26 cellular contexts compared by ENCODE assay signal in the genomic region with DNA sequence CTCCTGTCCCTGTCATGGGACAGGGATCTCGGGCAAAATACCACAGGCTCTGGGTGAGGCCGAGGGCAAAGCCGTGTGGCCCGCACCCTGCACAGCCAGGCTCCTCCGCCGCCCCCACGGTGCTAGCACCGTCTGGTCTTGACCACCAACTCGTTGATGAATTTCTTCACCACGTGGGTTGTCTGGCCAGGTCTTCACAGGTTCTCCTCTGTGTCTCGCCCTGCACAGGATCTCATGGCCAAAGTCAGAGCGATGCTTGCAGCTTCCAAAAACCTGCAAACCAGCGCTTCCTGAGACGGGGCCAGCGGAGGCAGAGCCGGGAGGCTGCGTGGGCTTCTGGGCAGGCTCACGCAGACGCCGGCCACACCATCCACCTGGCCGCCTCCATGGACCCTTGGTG. TPM values are rescaled to one million over a fixed set of nuclear protein-coding genes. Genes with fewer than 3 reads are reported as not detected.
"Had no signal": no experiment of that assay in that cellular context is flagged by ENCODE, and none has a peak within 500 bp of the region (broad histone marks: within the 10 kb centered on the region; RNA-seq: fewer than 3 reads in every experiment).

No MANE protein-coding gene starts in this region.

- H3K27ac ChIP-seq: colonic mucosa, epithelial cell of prostate, esophagus squamous epithelium, gastrocnemius medialis, heart right ventricle, left lung, lower lobe of right lung had no signal

- H3K9me3 ChIP-seq: colonic mucosa, esophagus squamous epithelium, gastrocnemius medialis, heart right ventricle, left lung, lower lobe of right lung, mucosa of descending colon had no signal

- H3K4me3 ChIP-seq: colonic mucosa, esophagus squamous epithelium, gastrocnemius medialis, heart right ventricle, left lung, lower lobe of right lung, mucosa of descending colon had no signal

- H3K4me3 Mint-ChIP-seq: dendritic cell treated with granulocyte-macrophage colony-stimulating factor and Interleukin-4, amounts not matched to agents 40 ng/mL and 50 ng/mL, for 4 days; effector memory CD8-positive, alpha-beta T cell; endodermal cell; memory B cell; mesothelial cell of epicardium had no signal

- H3K27me3 ChIP-seq: colonic mucosa, esophagus squamous epithelium, gastrocnemius medialis, heart right ventricle, left lung had no signal

- H3K27ac Mint-ChIP-seq: dendritic cell treated with granulocyte-macrophage colony-stimulating factor and Interleukin-4, amounts not matched to agents 40 ng/mL and 50 ng/mL, for 4 days; endodermal cell; memory B cell; mesothelial cell of epicardium had no signal

- H3K4me1 ChIP-seq: colonic mucosa, gastrocnemius medialis had no signal

- H3K27me3 Mint-ChIP-seq: dendritic cell treated with granulocyte-macrophage colony-stimulating factor and Interleukin-4, amounts not matched to agents 40 ng/mL and 50 ng/mL, for 4 days; effector memory CD8-positive, alpha-beta T cell; memory B cell; naive B cell; naive thymus-derived CD8-positive, alpha-beta T cell had no signal

- ATAC-seq: effector memory CD8-positive, alpha-beta T cell; esophagus mucosa; gastrocnemius medialis; left cardiac atrium; left lung; left ventricle myocardium superior; lower lobe of right lung; mucosa of descending colon; naive thymus-derived CD8-positive, alpha-beta T cell had no signal

- DNase-seq: colonic mucosa; cortex of kidney; effector CD8-positive, alpha-beta T cell; effector memory CD8-positive, alpha-beta T cell; endodermal cell; erythroblast; esophagus squamous epithelium; foreskin fibroblast; foreskin melanocyte; gastrocnemius medialis; glutamatergic neuron; head of caudate nucleus; heart right ventricle; hippocampal formation; left cardiac atrium; left ventricle myocardium superior; lower lobe of right lung; mucosa of descending colon; naive B cell; naive thymus-derived CD8-positive, alpha-beta T cell had no signal

- H3K9me3 Mint-ChIP-seq: dendritic cell treated with granulocyte-macrophage colony-stimulating factor and Interleukin-4, amounts not matched to agents 40 ng/mL and 50 ng/mL, for 4 days; effector memory CD8-positive, alpha-beta T cell; endodermal cell; memory B cell; mesothelial cell of epicardium; naive B cell; naive thymus-derived CD8-positive, alpha-beta T cell had no signal

RNA-seq across cellular contexts. Expression of gene MMP17, which starts 29.0 kb away (rescaled TPM):
- polyA plus RNA-seq: naive thymus-derived CD8-positive, alpha-beta T cell had no signal
